ENCODE assay signal across 24 cellular contexts in genomic region chr1:37952738-37953137, GRCh38.
"Had no signal": no experiment of that assay in that cellular context is flagged by ENCODE, and none has a peak within 500 bp of the region (broad histone marks: within the 10 kb centered on the region; RNA-seq: fewer than 3 reads in every experiment).

No MANE protein-coding gene starts in this region.

- H3K9me3 Mint-ChIP-seq: activated naive CD4-positive, alpha-beta T cell treated with anti-CD3 and anti-CD28 coated beads, Interleukin-2, amount 10 ng/mL, durations not matched to agents 7 days and 5 days; activated naive CD8-positive, alpha-beta T cell treated with anti-CD3 and anti-CD28 coated beads for 36 hours; activated T-helper 17 cell treated with anti-CD3 and anti-CD28 coated beads, Interleukin-2, amount 50 U/mL, for 72 hours had no signal

- DNase-seq: activated CD4-positive, alpha-beta T cell treated with anti-CD3 and anti-CD28 coated beads, Interleukin-2, amount 50 U/mL, for 4 hours; activated CD4-positive, CD25-positive, alpha-beta regulatory T cell; activated CD8-positive, alpha-beta memory T cell treated with anti-CD3 and anti-CD28 coated beads, Interleukin-2, amount 10 ng/mL, durations not matched to agents 7 days and 5 days; activated gamma-delta T cell treated with Interleukin-2 at 50 U/mL for 16 hours; activated naive CD4-positive, alpha-beta T cell treated with anti-CD3 and anti-CD28 coated beads, Interleukin-2, amount 10 ng/mL, durations not matched to agents 7 days and 5 days; activated naive CD8-positive, alpha-beta T cell treated with anti-CD3 and anti-CD28 coated beads for 36 hours; activated T-cell treated with anti-CD3 and anti-CD28 coated beads, Interleukin-2, amount 50 U/mL, for 48 hours; brain microvascular endothelial cell; KG1; NCI-H1048; NCI-H146; NCI-H187 treated with DMSO at 0.1 percent for 48 hours; NCI-H2081 treated with DMSO at 0.1 percent for 48 hours; NCI-H446; NK-92 treated with Interleukin-12 subunit alpha and Interleukin-12 subunit beta, amount 100 ng/mL, for 24 hours; OCI-M1; RPMI8226; SK-N-SH; T-helper 1 cell had no signal

- H3K4me1 Mint-ChIP-seq: activated T-helper 17 cell treated with anti-CD3 and anti-CD28 coated beads, Interleukin-2, amount 50 U/mL, for 72 hours had no signal

- H3K27me3 Mint-ChIP-seq: activated CD8-positive, alpha-beta memory T cell treated with anti-CD3 and anti-CD28 coated beads, Interleukin-2, amount 10 ng/mL, durations not matched to agents 7 days and 5 days; activated naive CD4-positive, alpha-beta T cell treated with anti-CD3 and anti-CD28 coated beads, Interleukin-2, amount 10 ng/mL, durations not matched to agents 7 days and 5 days; activated naive CD8-positive, alpha-beta T cell treated with anti-CD3 and anti-CD28 coated beads for 36 hours; activated T-helper 17 cell treated with anti-CD3 and anti-CD28 coated beads, Interleukin-2, amount 50 U/mL, for 72 hours had no signal

- ATAC-seq: activated CD8-positive, alpha-beta memory T cell treated with anti-CD3 and anti-CD28 coated beads, Interleukin-2, amount 10 ng/mL, durations not matched to agents 7 days and 5 days; activated T-helper 17 cell treated with anti-CD3 and anti-CD28 coated beads, Interleukin-2, amount 50 U/mL, for 72 hours; Panc1; Right ventricle myocardium inferior had no signal

- H3K27ac ChIP-seq: brain microvascular endothelial cell, cardiac muscle cell, VCaP had no signal

- H3K4me3 ChIP-seq: cardiac muscle cell had no signal

- H3K9me3 ChIP-seq: SK-N-SH had no signal

- H3K27me3 ChIP-seq: brain microvascular endothelial cell, cardiac muscle cell had no signal

- H3K4me3 Mint-ChIP-seq: activated CD8-positive, alpha-beta memory T cell treated with anti-CD3 and anti-CD28 coated beads, Interleukin-2, amount 10 ng/mL, durations not matched to agents 7 days and 5 days; activated naive CD4-positive, alpha-beta T cell treated with anti-CD3 and anti-CD28 coated beads, Interleukin-2, amount 10 ng/mL, durations not matched to agents 7 days and 5 days; activated naive CD8-positive, alpha-beta T cell treated with anti-CD3 and anti-CD28 coated beads for 36 hours; activated T-helper 17 cell treated with anti-CD3 and anti-CD28 coated beads, Interleukin-2, amount 50 U/mL, for 72 hours had no signal

- H3K27ac Mint-ChIP-seq: activated CD8-positive, alpha-beta memory T cell treated with anti-CD3 and anti-CD28 coated beads, Interleukin-2, amount 10 ng/mL, durations not matched to agents 7 days and 5 days; activated naive CD4-positive, alpha-beta T cell treated with anti-CD3 and anti-CD28 coated beads, Interleukin-2, amount 10 ng/mL, durations not matched to agents 7 days and 5 days; activated naive CD8-positive, alpha-beta T cell treated with anti-CD3 and anti-CD28 coated beads for 36 hours; activated T-helper 17 cell treated with anti-CD3 and anti-CD28 coated beads, Interleukin-2, amount 50 U/mL, for 72 hours had no signal
